ENCODE assay signal across 33 cellular contexts in the genomic region with DNA sequence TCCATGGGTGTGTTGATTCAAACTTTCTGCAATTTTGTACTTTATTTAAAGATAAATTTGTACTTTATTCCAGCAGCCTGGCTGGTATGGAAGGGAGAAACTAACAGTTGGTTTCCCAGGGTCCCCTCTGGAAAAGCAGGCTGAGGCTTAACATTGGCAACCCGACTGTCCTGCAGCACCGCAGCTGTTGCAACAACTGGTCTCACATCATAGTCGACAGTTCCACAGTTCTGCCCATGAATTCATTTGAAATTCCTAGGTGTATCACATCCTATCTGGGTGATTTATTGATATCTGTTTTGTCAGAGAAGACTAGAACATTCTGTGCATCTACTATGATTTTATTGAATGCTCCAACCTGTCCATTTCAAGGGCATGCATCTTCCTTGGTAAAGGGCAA.
"Had no signal": no experiment of that assay in that cellular context is flagged by ENCODE, and none has a peak within 500 bp of the region (broad histone marks: within the 10 kb centered on the region; RNA-seq: fewer than 3 reads in every experiment).

No MANE protein-coding gene starts in this region.

- H3K36me3 Mint-ChIP-seq: activated naive CD8-positive, alpha-beta T cell treated with anti-CD3 and anti-CD28 coated beads for 36 hours; brain had no signal

- H3K4me1 Mint-ChIP-seq: activated B cell treated with CpG ODN at 0.5 μM for 24 hours; activated naive CD8-positive, alpha-beta T cell treated with anti-CD3 and anti-CD28 coated beads for 36 hours; activated naive CD8-positive, alpha-beta T cell treated with anti-CD3 and anti-CD28 coated beads, Interleukin-2, amount 50 U/mL, for 24 hours; activated T-helper 17 cell treated with anti-CD3 and anti-CD28 coated beads, Interleukin-2, amount 50 U/mL, for 72 hours; brain had no signal

- H3K4me3 Mint-ChIP-seq: activated B cell treated with CpG ODN at 0.5 μM for 24 hours; activated CD8-positive, alpha-beta T cell treated with anti-CD3 and anti-CD28 coated beads for 36 hours; activated naive CD8-positive, alpha-beta T cell treated with anti-CD3 and anti-CD28 coated beads for 36 hours; activated naive CD8-positive, alpha-beta T cell treated with anti-CD3 and anti-CD28 coated beads, Interleukin-2, amount 50 U/mL, for 24 hours; activated T-cell treated with anti-CD3 and anti-CD28 coated beads, Interleukin-2, amount 50 U/mL, for 4 hours; activated T-helper 17 cell treated with anti-CD3 and anti-CD28 coated beads, Interleukin-2, amount 50 U/mL, for 72 hours; brain; endodermal cell; T-helper 17 cell; T-helper 2 cell treated with Interferon-gamma antibody and Interleukin-4, amounts not matched to agents 5 μg/mL and 100 μg/mL, for 36 hours had no signal

- H3K9me3 Mint-ChIP-seq: activated CD8-positive, alpha-beta T cell treated with anti-CD3 and anti-CD28 coated beads for 36 hours; activated naive CD8-positive, alpha-beta T cell treated with anti-CD3 and anti-CD28 coated beads for 36 hours; activated naive CD8-positive, alpha-beta T cell treated with anti-CD3 and anti-CD28 coated beads, Interleukin-2, amount 50 U/mL, for 24 hours; activated T-cell treated with anti-CD3 and anti-CD28 coated beads, Interleukin-2, amount 50 U/mL, for 4 hours; activated T-helper 17 cell treated with anti-CD3 and anti-CD28 coated beads, Interleukin-2, amount 50 U/mL, for 72 hours; brain; endodermal cell; T-helper 2 cell treated with Interferon-gamma antibody and Interleukin-4, amounts not matched to agents 5 μg/mL and 100 μg/mL, for 36 hours had no signal

- H3K27ac Mint-ChIP-seq: activated B cell treated with CpG ODN at 0.5 μM for 24 hours; activated CD8-positive, alpha-beta T cell treated with anti-CD3 and anti-CD28 coated beads for 36 hours; activated naive CD8-positive, alpha-beta T cell treated with anti-CD3 and anti-CD28 coated beads for 36 hours; activated naive CD8-positive, alpha-beta T cell treated with anti-CD3 and anti-CD28 coated beads, Interleukin-2, amount 50 U/mL, for 24 hours; activated T-helper 17 cell treated with anti-CD3 and anti-CD28 coated beads, Interleukin-2, amount 50 U/mL, for 72 hours; brain; endodermal cell; T-helper 17 cell; T-helper 2 cell treated with Interferon-gamma antibody and Interleukin-4, amounts not matched to agents 5 μg/mL and 100 μg/mL, for 36 hours had no signal

- ATAC-seq: activated CD4-positive, CD25-positive, alpha-beta regulatory T cell treated with anti-CD3 and anti-CD28 coated beads, Interleukin-2, amount 50 U/mL, for 24 hours; activated CD8-positive, alpha-beta T cell treated with anti-CD3 and anti-CD28 coated beads for 36 hours; activated naive CD8-positive, alpha-beta T cell treated with anti-CD3 and anti-CD28 coated beads, Interleukin-2, amount 50 U/mL, for 24 hours; activated T-cell treated with anti-CD3 and anti-CD28 coated beads, Interleukin-2, amount 50 U/mL, for 4 hours; activated T-helper 17 cell treated with anti-CD3 and anti-CD28 coated beads, Interleukin-2, amount 50 U/mL, for 72 hours; esophagus mucosa; T-helper 17 cell had no signal

- H3K27ac ChIP-seq: adrenal gland, ascending aorta, breast epithelium, cardiac muscle cell, colonic mucosa, WERI-Rb-1 had no signal

- H3K27me3 ChIP-seq: adrenal gland, ascending aorta, breast epithelium, cardiac muscle cell, colonic mucosa had no signal

- H3K4me3 ChIP-seq: adrenal gland, ascending aorta, breast epithelium, cardiac muscle cell, colonic mucosa had no signal

- DNase-seq: activated B cell treated with CpG ODN at 0.5 μM for 24 hours; activated CD4-positive, alpha-beta T cell treated with anti-CD3 and anti-CD28 coated beads for 48 hours; activated CD4-positive, alpha-beta T cell treated with anti-CD3 and anti-CD28 coated beads, Interleukin-2, amount 50 U/mL, for 1 hour; activated CD4-positive, alpha-beta T cell treated with anti-CD3 and anti-CD28 coated beads, Interleukin-2, amount 50 U/mL, for 48 hours; activated CD8-positive, alpha-beta memory T cell treated with anti-CD3 and anti-CD28 coated beads for 24 hours; activated CD8-positive, alpha-beta T cell treated with anti-CD3 and anti-CD28 coated beads for 36 hours; activated effector memory CD4-positive, alpha-beta T cell treated with Interleukin-2 at 50 U/mL for 16 hours; activated gamma-delta T cell treated with Interleukin-2 at 50 U/mL for 16 hours; activated naive CD4-positive, alpha-beta T cell treated with anti-CD3 and anti-CD28 coated beads, Interleukin-2, amount 50 U/mL, for 16 hours; activated naive CD4-positive, alpha-beta T cell treated with Interleukin-2 at 50 U/mL for 16 hours; activated naive CD8-positive, alpha-beta T cell treated with anti-CD3 and anti-CD28 coated beads for 36 hours; activated naive CD8-positive, alpha-beta T cell treated with anti-CD3 and anti-CD28 coated beads, Interleukin-2, amount 50 U/mL, for 24 hours; activated T-cell treated with anti-CD3 and anti-CD28 coated beads, Interleukin-2, amount 50 U/mL, for 4 hours; adrenal gland; central memory CD4-positive, alpha-beta T cell; cerebellar nuclear complex; colonic mucosa; effector CD4-positive, alpha-beta T cell; endodermal cell; foreskin fibroblast; head of caudate nucleus; T-helper 1 cell; T-helper 17 cell; T1000; WERI-Rb-1 had no signal

- H3K27me3 Mint-ChIP-seq: activated CD8-positive, alpha-beta T cell treated with anti-CD3 and anti-CD28 coated beads for 36 hours; activated naive CD8-positive, alpha-beta T cell treated with anti-CD3 and anti-CD28 coated beads for 36 hours; activated naive CD8-positive, alpha-beta T cell treated with anti-CD3 and anti-CD28 coated beads, Interleukin-2, amount 50 U/mL, for 24 hours had no signal
